In the genomic region with DNA sequence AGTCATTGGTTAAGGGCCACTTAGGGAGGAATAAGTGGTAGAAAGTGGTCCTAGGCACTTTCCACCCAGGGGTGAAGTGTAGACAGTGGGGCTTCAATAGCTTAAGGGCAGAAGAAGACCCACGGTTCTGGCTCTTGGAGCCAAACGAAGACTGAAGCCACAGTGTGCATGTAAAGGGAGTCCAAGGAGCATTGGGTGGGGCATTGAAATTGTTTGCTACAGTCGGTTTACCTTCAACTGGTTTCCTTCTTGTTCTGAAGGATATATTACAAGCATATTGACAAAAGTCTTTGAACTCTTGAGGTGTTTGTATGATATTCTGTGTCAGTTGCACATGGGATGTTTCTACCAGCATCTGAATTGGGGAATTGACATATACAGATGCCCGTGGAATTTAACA, we compare ENCODE assay signal across 24 cellular contexts.
DNase-seq lines count a peak whose midpoint lies in the region; ATAC-seq and TF ChIP-seq lines count a peak whose summit lies in the region.
"Had no signal": no experiment of that assay in that cellular context is flagged by ENCODE, and none has a peak within 500 bp of the region (broad histone marks: within the 10 kb centered on the region; RNA-seq: fewer than 3 reads in every experiment).

No MANE protein-coding gene starts in this region.

- H2BK120ac ChIP-seq in H9 (ENCODE audit: low read depth, low read length, poor library complexity, severe bottlenecking), result no peak overlapping the region

- H3K27ac ChIP-seq in hepatocyte, result no peak overlapping the region
- H3K27ac ChIP-seq in H9 (ENCODE audit: insufficient read length, low read depth, low read length), result no peak overlapping the region
- no peak overlapping the region for H3K27ac ChIP-seq in right atrium auricular region
- H3K27ac ChIP-seq: A549; BLaER1 treated with 17β-estradiol and CSF1 and Interleukin-3, amounts not matched to agents 10 nM and 100 nM; GM23248 had no signal

- 85% methylated on average over 4 of the region's 4 CpGs for WGBS in hepatocyte (ENCODE audit: low lambda C conversion rate, missing lambda C conversion rate)
- WGBS in H9 (ENCODE audit: extremely low coverage, insufficient read length, low lambda C conversion rate), result no CpG with 5 or more reads among the region's 4 CpGs

- H3K23me2 ChIP-seq in H9 (ENCODE audit: insufficient read length, low read depth, low read length, poor library complexity, severe bottlenecking), result no peaks in the 10 kb centered on the region

- peak overlapping the region; percentile 35 for H3K27ac Mint-ChIP-seq in progenitor cell of endocrine pancreas
- no peak overlapping the region for H3K27ac Mint-ChIP-seq in H9
- H3K27ac Mint-ChIP-seq: CD14-positive monocyte; CD4-positive, alpha-beta T cell; CD8-positive, alpha-beta memory T cell; HFFc6 had no signal

- no peak overlapping the region for H3K56ac ChIP-seq in H9 (ENCODE audit: insufficient read length, low read depth, low read length)

- H3K9me3 Mint-ChIP-seq in progenitor cell of endocrine pancreas (ENCODE audit: low read depth) (no peaks in the 10 kb centered on the region), H9 (no peaks in the 10 kb centered on the region)
- H3K9me3 Mint-ChIP-seq: CD4-positive, alpha-beta T cell; HFFc6 had no signal

- H4K5ac ChIP-seq in H9 (ENCODE audit: insufficient read length, low read depth, low read length), result no peak overlapping the region

- H3K18ac ChIP-seq in H9 (ENCODE audit: insufficient read length, low read depth, low read length), result no peak overlapping the region

- H3K9me3 ChIP-seq in hepatocyte (ENCODE audit: low read depth) (no peaks in the 10 kb centered on the region), mucosa of descending colon (no peaks in the 10 kb centered on the region), H9 (ENCODE audit: control insufficient read depth, low read depth, low read length) (no peaks in the 10 kb centered on the region), right atrium auricular region (no peaks in the 10 kb centered on the region)
- H3K9me3 ChIP-seq: A549; BE2C; BLaER1 treated with 17β-estradiol and CSF1 and Interleukin-3, amounts not matched to agents 10 nM and 100 nM; HAP-1 had no signal

- H2BK12ac ChIP-seq in H9 (ENCODE audit: insufficient read length, low read depth, low read length), result no peak overlapping the region

- H3K4me1 Mint-ChIP-seq in progenitor cell of endocrine pancreas (ENCODE audit: low read depth) (peaks cover 12% of the 10 kb centered on the region), H9 (peaks cover 11 to 20% of the 10 kb centered on the region in 2 experiments)
- H3K4me1 Mint-ChIP-seq: CD8-positive, alpha-beta memory T cell had no signal

- H3K4me2 ChIP-seq in hepatocyte, result peak overlapping the region; percentile 38
- H3K4me2 ChIP-seq in H9 (ENCODE audit: insufficient read depth, insufficient read length, low read length), result no peak overlapping the region
- H3K4me2 ChIP-seq: A549; BLaER1 treated with 17β-estradiol and CSF1 and Interleukin-3, amounts not matched to agents 10 nM and 100 nM had no signal

- no peaks in the 10 kb centered on the region for H3K79me2 ChIP-seq in hepatocyte
- no peaks in the 10 kb centered on the region for H3K79me2 ChIP-seq in H9 (ENCODE audit: insufficient read depth, low read length)

- H3K79me1 ChIP-seq in H9 (ENCODE audit: insufficient read depth, low read depth, low read length, poor library complexity, severe bottlenecking), result no peaks in the 10 kb centered on the region

- no peak overlapping the region for H2BK15ac ChIP-seq in H9 (ENCODE audit: low read depth, low read length)

- no peak overlapping the region for H2AFZ ChIP-seq in hepatocyte
- H2AFZ ChIP-seq in H9 (ENCODE audit: low read length), result no peak overlapping the region
- H2AFZ ChIP-seq: GM23248 had no signal

- no peaks in the 10 kb centered on the region for H3K36me3 ChIP-seq in hepatocyte (replicated peaks; ENCODE audit: insufficient read depth, low read depth)
- no peaks in the 10 kb centered on the region for H3K36me3 ChIP-seq in mucosa of descending colon (ENCODE audit: low read depth)
- no peaks in the 10 kb centered on the region for H3K36me3 ChIP-seq in right atrium auricular region
- H3K36me3 ChIP-seq: BE2C, HAP-1 had no signal

- H3K14ac ChIP-seq in H9 (ENCODE audit: insufficient read depth, low read length), result no peak overlapping the region

- H3K4ac ChIP-seq in H9 (ENCODE audit: low read depth, low read length), result no peak overlapping the region

- intact Hi-C loops in mucosa of descending colon (cut with DNase I, micrococcal nuclease), result no loop called here

- no peak overlapping the region for H3T11ph ChIP-seq in H9 (ENCODE audit: low read length)

- H2BK20ac ChIP-seq in H9 (ENCODE audit: low read depth, low read length, poor library complexity, severe bottlenecking), result no peak overlapping the region

- no peak overlapping the region for H2BK5ac ChIP-seq in H9 (ENCODE audit: insufficient read length, low read length)

- H3K36me3 Mint-ChIP-seq in progenitor cell of endocrine pancreas (ENCODE audit: insufficient read depth) (no peaks in the 10 kb centered on the region), H9 (ENCODE audit: insufficient read depth in 1 of 3, low read depth in 3 of 3) (no peaks in the 10 kb centered on the region)
- H3K36me3 Mint-ChIP-seq: CD14-positive monocyte; CD8-positive, alpha-beta memory T cell had no signal

- H4K20me1 ChIP-seq in hepatocyte (ENCODE audit: insufficient read depth, poor library complexity, severe bottlenecking) (no peaks in the 10 kb centered on the region), H9 (ENCODE audit: control insufficient read depth, insufficient read depth, insufficient read length) (peaks cover 2% of the 10 kb centered on the region)

- H3K9ac ChIP-seq in H9 (ENCODE audit: extremely low read depth, insufficient read length, low read length), result no peak overlapping the region
- H3K9ac ChIP-seq: BLaER1 treated with 17β-estradiol and CSF1 and Interleukin-3, amounts not matched to agents 10 nM and 100 nM; GM23248 had no signal

- H3K4me3 Mint-ChIP-seq in progenitor cell of endocrine pancreas (ENCODE audit: low read depth), result no peak overlapping the region
- H3K4me3 Mint-ChIP-seq in H9, result no peak overlapping the region
- H3K4me3 Mint-ChIP-seq: CD4-positive, alpha-beta T cell; CD8-positive, alpha-beta memory T cell; HFFc6 had no signal

- TF ChIP-seq CTCF in hepatocyte (IDR thresholded peaks at IDR 0.05; ENCODE audit: poor library complexity) (no peak), mucosa of descending colon (IDR thresholded peaks at IDR 0.05) (no peak), progenitor cell of endocrine pancreas (IDR thresholded peaks at IDR 0.05; ENCODE audit: unreplicated experiment) (no peak), H9 (conservative IDR thresholded peaks at IDR 0.05) (no peak), right atrium auricular region (IDR thresholded peaks at IDR 0.05) (no peak)

- no peak overlapping the region for H4K91ac ChIP-seq in H9 (ENCODE audit: insufficient read length, low read depth, low read length)

- ATAC-seq in mucosa of descending colon, result peak; percentile 58
- no peak for ATAC-seq in HG03342 (IDR thresholded peaks at IDR 0.05; ENCODE audit: unreplicated experiment)
- ATAC-seq: A549, GM12878 had no signal

- H3K23ac ChIP-seq in H9 (ENCODE audit: insufficient read length, low read depth, low read length), result no peak overlapping the region

- peaks cover 9% of the 10 kb centered on the region for H3K4me1 ChIP-seq in hepatocyte (ENCODE audit: insufficient read depth)
- peaks cover 2% of the 10 kb centered on the region for H3K4me1 ChIP-seq in mucosa of descending colon (ENCODE audit: low read depth)
- H3K4me1 ChIP-seq in H9 (ENCODE audit: insufficient read depth, low read length), result peaks cover 3% of the 10 kb centered on the region
- peaks cover 0 to under 1% of the 10 kb centered on the region in 2 donors for H3K4me1 ChIP-seq in right atrium auricular region
- H3K4me1 ChIP-seq: A549; BE2C; BLaER1 treated with 17β-estradiol and CSF1 and Interleukin-3, amounts not matched to agents 10 nM and 100 nM; HAP-1 had no signal

- DNase-seq in hepatocyte (ENCODE audit: low spot score), result no peak
- DNase-seq in mucosa of descending colon, result no peak
- no peak for DNase-seq in progenitor cell of endocrine pancreas (ENCODE audit: low spot score, unreplicated experiment)
- DNase-seq in H9, result no peak
- DNase-seq in stimulated activated CD4-positive, alpha-beta T cell treated with anti-CD3 and anti-CD28 coated beads, Interleukin-1b, Interleukin-23, amount 100 ng/mL, for 48 hours, result no peak
- DNase-seq in right atrium auricular region (ENCODE audit: low spot score), result no peak
- DNase-seq: 8988T; ACHN; AML-193; BE2C; CD4-positive, alpha-beta T cell; CD8-positive, alpha-beta memory T cell; DMS 273 treated with DMSO at 0.1 percent for 48 hours; DMS79; EL; GDM1; GM23248; HFFc6 had no signal

- H3K27me3 Mint-ChIP-seq in progenitor cell of endocrine pancreas (peaks cover 17% of the 10 kb centered on the region), H9 (ENCODE audit: low read depth) (peaks cover 15% of the 10 kb centered on the region)

- H2AK5ac ChIP-seq in H9 (ENCODE audit: insufficient read length, low read length), result no peak overlapping the region

- H3K27me3 ChIP-seq in hepatocyte, result peaks cover 3% of the 10 kb centered on the region
- H3K27me3 ChIP-seq in H9 (ENCODE audit: insufficient read depth, low read length), result no peaks in the 10 kb centered on the region
- no peaks in the 10 kb centered on the region for H3K27me3 ChIP-seq in right atrium auricular region
- H3K27me3 ChIP-seq: BE2C; BLaER1 treated with 17β-estradiol and CSF1 and Interleukin-3, amounts not matched to agents 10 nM and 100 nM had no signal

- no peak overlapping the region for H4K8ac ChIP-seq in H9 (replicated peaks; ENCODE audit: insufficient read length, low read depth, low read length)

- H3K4me3 ChIP-seq in hepatocyte (no peak overlapping the region), mucosa of descending colon (no peak overlapping the region), right atrium auricular region (no peak overlapping the region)
- H3K4me3 ChIP-seq: A549; BLaER1 treated with 17β-estradiol and CSF1 and Interleukin-3, amounts not matched to agents 10 nM and 100 nM; GM12878; GM23248; HAP-1 had no signal

- H3K9me2 ChIP-seq in hepatocyte (replicated peaks; ENCODE audit: insufficient read depth), result no peaks in the 10 kb centered on the region
